Comparison of ENCODE assay signal across 1 cellular context in genomic region chr1:169091480-169091941, GRCh38.
TF ChIP-seq lines count a peak whose summit lies in the region.

No MANE protein-coding gene starts in this region.

TF ChIP-seq in GM12878, 131 proteins besides CTCF, POLR2A, EP300 and RAD21 (continued from another document):
- TF ChIP-seq CUX1 (IDR thresholded peaks at IDR 0.05; ENCODE audit: insufficient replicate concordance, low read depth, low read length) (no peak), CHD1 (IDR thresholded peaks at IDR 0.05; ENCODE audit: low read depth, low read length) (no peak), TCF12 (IDR thresholded peaks at IDR 0.05; ENCODE audit: low read depth, low read length) (no peak), HCFC1 (IDR thresholded peaks at IDR 0.05; ENCODE audit: low read length) (peak; percentile 83), HDGF (IDR thresholded peaks at IDR 0.05) (no peak), KDM1A (IDR thresholded peaks at IDR 0.05; ENCODE audit: borderline replicate concordance) (no peak), SP1 (IDR thresholded peaks at IDR 0.05; ENCODE audit: low read depth, low read length) (no peak), ATF2 (IDR thresholded peaks at IDR 0.05; ENCODE audit: low read length) (peak; percentile 61; the same call in 1 of the 2 replicates), SREBF1 (IDR thresholded peaks at IDR 0.05; ENCODE audit: low read length) (peak; percentile 33; the same call in 1 of the 2 replicates), YY1 (IDR thresholded peaks at IDR 0.05; ENCODE audit: low read depth, low read length) (peak; percentile 95), SPI1 (IDR thresholded peaks at IDR 0.05; ENCODE audit: borderline replicate concordance, insufficient read depth, low read depth, low read length) (peak; percentile 92), SRF (IDR thresholded peaks at IDR 0.05; ENCODE audit: low read depth in 2 of 2, low read length in 2 of 2) (peak in 1 of 2 experiments; percentile 64; a peak in 1 of 4 replicates), EED (IDR thresholded peaks at IDR 0.05; ENCODE audit: low read depth) (no peak), IRF3 (IDR thresholded peaks at IDR 0.05) (no peak), NBN (IDR thresholded peaks at IDR 0.05) (no peak), CREB1 (IDR thresholded peaks at IDR 0.05; ENCODE audit: low read depth) (peak; percentile 71), MAX (IDR thresholded peaks at IDR 0.05; ENCODE audit: low read depth, low read length) (peak; percentile 43; the same call in 1 of the 2 replicates), ZNF217 (IDR thresholded peaks at IDR 0.05) (no peak), NRF1 (conservative IDR thresholded peaks at IDR 0.05; ENCODE audit: low read depth, low read length) (no peak), DPF2 (IDR thresholded peaks at IDR 0.05) (no peak), HDAC2 (IDR thresholded peaks at IDR 0.05) (no peak), NR2C2 (IDR thresholded peaks at IDR 0.05; ENCODE audit: borderline replicate concordance, control insufficient read depth, insufficient read length, low read depth) (no peak), SMAD1 (IDR thresholded peaks at IDR 0.05; ENCODE audit: low read depth, partially characterized antibody) (no peak), IRF4 (IDR thresholded peaks at IDR 0.05; ENCODE audit: low read depth, low read length) (no peak), SIX5 (IDR thresholded peaks at IDR 0.05; ENCODE audit: low read depth, low read length, severe bottlenecking) (peak; percentile 75), NFXL1 (IDR thresholded peaks at IDR 0.05; ENCODE audit: borderline replicate concordance) (no peak), LARP7 (IDR thresholded peaks at IDR 0.05) (no peak), BHLHE40 (IDR thresholded peaks at IDR 0.05; ENCODE audit: borderline replicate concordance in 1 of 2, low read depth in 2 of 2, low read length in 1 of 2) (no peak), MEF2A (IDR thresholded peaks at IDR 0.05; ENCODE audit: insufficient read depth, low read depth, low read length) (peak; percentile 76; the same call in 1 of the 2 replicates), HSF1 (IDR thresholded peaks at IDR 0.05; ENCODE audit: low read depth, low read length) (no peak), MYC (IDR thresholded peaks at IDR 0.05; ENCODE audit: insufficient read depth, insufficient read length, insufficient replicate concordance, low read length, severe bottlenecking) (no peak), BCL11A (IDR thresholded peaks at IDR 0.05; ENCODE audit: low read depth, low read length) (no peak), TARDBP (IDR thresholded peaks at IDR 0.05; ENCODE audit: borderline replicate concordance) (no peak), RELA (IDR thresholded peaks at IDR 0.05; ENCODE audit: borderline replicate concordance, partially characterized antibody) (no peak), RUNX3 (IDR thresholded peaks at IDR 0.05; ENCODE audit: low read length) (peak; percentile 37; the same call in 1 of the 2 replicates), MTA3 (IDR thresholded peaks at IDR 0.05; ENCODE audit: borderline replicate concordance, low read length) (0 out of 2 replicates have a peak, but pooled peaks have one; percentile 17), ASH2L (IDR thresholded peaks at IDR 0.05; ENCODE audit: borderline replicate concordance, low read depth) (no peak), RFX5 (IDR thresholded peaks at IDR 0.05; ENCODE audit: low read depth, low read length) (no peak), RAD51 (IDR thresholded peaks at IDR 0.05) (0 out of 2 replicates have a peak, but pooled peaks have one; percentile 11), ZNF24 (IDR thresholded peaks at IDR 0.05) (peak; percentile 47; the same call in 1 of the 2 replicates), ZNF207 (IDR thresholded peaks at IDR 0.05; ENCODE audit: borderline replicate concordance) (0 out of 2 replicates have a peak, but pooled peaks have one; percentile 30), TAF1 (IDR thresholded peaks at IDR 0.05; ENCODE audit: borderline replicate concordance, low read depth, low read length) (no peak)
- TF ChIP-seq, protein P1, sequence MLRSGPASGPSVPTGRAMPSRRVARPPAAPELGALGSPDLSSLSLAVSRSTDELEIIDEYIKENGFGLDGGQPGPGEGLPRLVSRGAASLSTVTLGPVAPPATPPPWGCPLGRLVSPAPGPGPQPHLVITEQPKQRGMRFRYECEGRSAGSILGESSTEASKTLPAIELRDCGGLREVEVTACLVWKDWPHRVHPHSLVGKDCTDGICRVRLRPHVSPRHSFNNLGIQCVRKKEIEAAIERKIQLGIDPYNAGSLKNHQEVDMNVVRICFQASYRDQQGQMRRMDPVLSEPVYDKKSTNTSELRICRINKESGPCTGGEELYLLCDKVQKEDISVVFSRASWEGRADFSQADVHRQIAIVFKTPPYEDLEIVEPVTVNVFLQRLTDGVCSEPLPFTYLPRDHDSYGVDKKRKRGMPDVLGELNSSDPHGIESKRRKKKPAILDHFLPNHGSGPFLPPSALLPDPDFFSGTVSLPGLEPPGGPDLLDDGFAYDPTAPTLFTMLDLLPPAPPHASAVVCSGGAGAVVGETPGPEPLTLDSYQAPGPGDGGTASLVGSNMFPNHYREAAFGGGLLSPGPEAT (IDR thresholded peaks at IDR 0.05; ENCODE audit: low read depth): no peak
- TF ChIP-seq, protein P2, sequence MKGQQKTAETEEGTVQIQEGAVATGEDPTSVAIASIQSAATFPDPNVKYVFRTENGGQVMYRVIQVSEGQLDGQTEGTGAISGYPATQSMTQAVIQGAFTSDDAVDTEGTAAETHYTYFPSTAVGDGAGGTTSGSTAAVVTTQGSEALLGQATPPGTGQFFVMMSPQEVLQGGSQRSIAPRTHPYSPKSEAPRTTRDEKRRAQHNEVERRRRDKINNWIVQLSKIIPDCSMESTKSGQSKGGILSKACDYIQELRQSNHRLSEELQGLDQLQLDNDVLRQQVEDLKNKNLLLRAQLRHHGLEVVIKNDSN (IDR thresholded peaks at IDR 0.05; ENCODE audit: borderline replicate concordance, extremely low read length, insufficient read depth, low read depth, low read length): no peak
- TF ChIP-seq, protein P3, sequence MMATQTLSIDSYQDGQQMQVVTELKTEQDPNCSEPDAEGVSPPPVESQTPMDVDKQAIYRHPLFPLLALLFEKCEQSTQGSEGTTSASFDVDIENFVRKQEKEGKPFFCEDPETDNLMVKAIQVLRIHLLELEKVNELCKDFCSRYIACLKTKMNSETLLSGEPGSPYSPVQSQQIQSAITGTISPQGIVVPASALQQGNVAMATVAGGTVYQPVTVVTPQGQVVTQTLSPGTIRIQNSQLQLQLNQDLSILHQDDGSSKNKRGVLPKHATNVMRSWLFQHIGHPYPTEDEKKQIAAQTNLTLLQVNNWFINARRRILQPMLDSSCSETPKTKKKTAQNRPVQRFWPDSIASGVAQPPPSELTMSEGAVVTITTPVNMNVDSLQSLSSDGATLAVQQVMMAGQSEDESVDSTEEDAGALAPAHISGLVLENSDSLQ (IDR thresholded peaks at IDR 0.05): peak; percentile 36; the same call in 1 of the 2 replicates
- TF ChIP-seq, protein P4, sequence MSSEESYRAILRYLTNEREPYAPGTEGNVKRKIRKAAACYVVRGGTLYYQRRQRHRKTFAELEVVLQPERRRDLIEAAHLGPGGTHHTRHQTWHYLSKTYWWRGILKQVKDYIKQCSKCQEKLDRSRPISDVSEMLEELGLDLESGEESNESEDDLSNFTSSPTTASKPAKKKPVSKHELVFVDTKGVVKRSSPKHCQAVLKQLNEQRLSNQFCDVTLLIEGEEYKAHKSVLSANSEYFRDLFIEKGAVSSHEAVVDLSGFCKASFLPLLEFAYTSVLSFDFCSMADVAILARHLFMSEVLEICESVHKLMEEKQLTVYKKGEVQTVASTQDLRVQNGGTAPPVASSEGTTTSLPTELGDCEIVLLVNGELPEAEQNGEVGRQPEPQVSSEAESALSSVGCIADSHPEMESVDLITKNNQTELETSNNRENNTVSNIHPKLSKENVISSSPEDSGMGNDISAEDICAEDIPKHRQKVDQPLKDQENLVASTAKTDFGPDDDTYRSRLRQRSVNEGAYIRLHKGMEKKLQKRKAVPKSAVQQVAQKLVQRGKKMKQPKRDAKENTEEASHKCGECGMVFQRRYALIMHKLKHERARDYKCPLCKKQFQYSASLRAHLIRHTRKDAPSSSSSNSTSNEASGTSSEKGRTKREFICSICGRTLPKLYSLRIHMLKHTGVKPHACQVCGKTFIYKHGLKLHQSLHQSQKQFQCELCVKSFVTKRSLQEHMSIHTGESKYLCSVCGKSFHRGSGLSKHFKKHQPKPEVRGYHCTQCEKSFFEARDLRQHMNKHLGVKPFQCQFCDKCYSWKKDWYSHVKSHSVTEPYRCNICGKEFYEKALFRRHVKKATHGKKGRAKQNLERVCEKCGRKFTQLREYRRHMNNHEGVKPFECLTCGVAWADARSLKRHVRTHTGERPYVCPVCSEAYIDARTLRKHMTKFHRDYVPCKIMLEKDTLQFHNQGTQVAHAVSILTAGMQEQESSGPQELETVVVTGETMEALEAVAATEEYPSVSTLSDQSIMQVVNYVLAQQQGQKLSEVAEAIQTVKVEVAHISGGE (CRISPR knock-in tag; IDR thresholded peaks at IDR 0.05): no peak
